9 cellular contexts compared by ENCODE assay signal in genomic region chr10:110610308-110610774, GRCh38. TPM values are rescaled to one million over a fixed set of nuclear protein-coding genes. Genes with fewer than 3 reads are reported as not detected.
DNase-seq lines count a peak whose midpoint lies in the region; ATAC-seq, FAIRE-seq and TF ChIP-seq lines count a peak whose summit lies in the region.
"Had no signal": no experiment of that assay in that cellular context is flagged by ENCODE, and none has a peak within 500 bp of the region (broad histone marks: within the 10 kb centered on the region; RNA-seq: fewer than 3 reads in every experiment).

No MANE protein-coding gene starts in this region.

- H3K36me3 ChIP-seq in OCI-LY7 (ENCODE audit: insufficient read depth, low read length) (peaks cover 10% of the 10 kb centered on the region), neutrophil (peaks cover 21% of the 10 kb centered on the region)

- peaks cover 26% of the 10 kb centered on the region for H3K4me1 Mint-ChIP-seq in activated T-helper 2 cell treated with anti-CD3 and anti-CD28 coated beads, Interferon-gamma antibody, Interleukin-2, Interleukin-4, amounts not matched to agents 10 μg/mL and 5 μg/mL and 100 μg/mL, durations not matched to agents 14 hours and 24 hours and 36 hours (ENCODE audit: low read depth)

- CTCF ChIA-PET in OCI-LY7 (lab: Charles Lee; ENCODE audit: unreplicated experiment), result interaction anchor here (0.7 to 2.1 kb wide), 4 partner anchors 11 to 132 kb away, joined by 3 to 10 read pairs (median 3); no protein-coding TSS in a partner anchor

- H3K27ac ChIP-seq in OCI-LY7 (ENCODE audit: low read depth, low read length, poor library complexity, severe bottlenecking) (no peak overlapping the region), foreskin keratinocyte (no peak overlapping the region), neutrophil (no peak overlapping the region)

- H3K4me3 ChIP-seq in OCI-LY7 (ENCODE audit: low read depth, low read length, poor library complexity, severe bottlenecking) (no peak overlapping the region), neutrophil (ENCODE audit: low read depth in 1 of 2, low read length in 1 of 2) (no peak overlapping the region)

- H3K9me2 ChIP-seq in OCI-LY7 (ENCODE audit: insufficient read depth, low read length), result no peaks in the 10 kb centered on the region

- DNase-seq in GDM1 (lab: John Stamatoyannopoulos, UW) (peak; percentile 36), HTR-8/SVneo (ENCODE audit: insufficient read length, low spot score) (peak; percentile 41), OCI-LY7 (ENCODE audit: low spot score) (peak; percentile 76), foreskin keratinocyte (peak; percentile 32 to 42)
- DNase-seq in activated T-helper 2 cell treated with anti-CD3 and anti-CD28 coated beads, Interferon-gamma antibody, Interleukin-2, Interleukin-4, amounts not matched to agents 10 μg/mL and 5 μg/mL and 100 μg/mL, durations not matched to agents 14 hours and 24 hours and 36 hours (ENCODE audit: low spot score), result peak; percentile 28

- TF ChIP-seq CTCF in OCI-LY7 (conservative IDR thresholded peaks at IDR 0.05; ENCODE audit: low read length) (peak; percentile 98), foreskin keratinocyte (conservative IDR thresholded peaks at IDR 0.05) (peak; percentile 92), neutrophil (IDR thresholded peaks at IDR 0.05) (peak; percentile 24)

- H3K9me3 ChIP-seq in OCI-LY7 (ENCODE audit: low read length), result no peaks in the 10 kb centered on the region
- H3K9me3 ChIP-seq in neutrophil, result no peaks in the 10 kb centered on the region

- no peak for FAIRE-seq in HTR-8/SVneo (lab: Jason Lieb, UNC)

- H2AFZ ChIP-seq in OCI-LY7 (ENCODE audit: low read length), result 0 out of 2 replicates have a peak overlapping the region, but pooled peaks have one; percentile 1

- POLR2A ChIA-PET in OCI-LY7 (lab: Charles Lee), result interaction anchor here (0.6 to 1.0 kb wide), 3 partner anchors 11 to 305 kb away, joined by 3 to 6 read pairs (median 3); partner anchors contain the start of gene SMNDC1

- ATAC-seq in foreskin keratinocyte (peak; percentile 63), GM19328 (IDR thresholded peaks at IDR 0.05; ENCODE audit: unreplicated experiment) (no peak), GM18517 (IDR thresholded peaks at IDR 0.05; ENCODE audit: unreplicated experiment) (no peak)

- peak overlapping the region; percentile 59; the same call in 1 of the 2 replicates for H3K4me2 ChIP-seq in OCI-LY7 (ENCODE audit: low read length)

- no peaks in the 10 kb centered on the region for H3K79me2 ChIP-seq in OCI-LY7 (ENCODE audit: insufficient read depth, low read depth, low read length)

- H3K9me3 Mint-ChIP-seq in activated T-helper 2 cell treated with anti-CD3 and anti-CD28 coated beads, Interferon-gamma antibody, Interleukin-2, Interleukin-4, amounts not matched to agents 10 μg/mL and 5 μg/mL and 100 μg/mL, durations not matched to agents 14 hours and 24 hours and 36 hours, result no peaks in the 10 kb centered on the region

- no peaks in the 10 kb centered on the region for H3K27me3 Mint-ChIP-seq in activated T-helper 2 cell treated with anti-CD3 and anti-CD28 coated beads, Interferon-gamma antibody, Interleukin-2, Interleukin-4, amounts not matched to agents 10 μg/mL and 5 μg/mL and 100 μg/mL, durations not matched to agents 14 hours and 24 hours and 36 hours (ENCODE audit: low read depth)
- H3K27me3 Mint-ChIP-seq: activated naive CD8-positive, alpha-beta T cell had no signal

- intact Hi-C loops in OCI-LY7 (cut with micrococcal nuclease; ENCODE audit: unreplicated experiment), result loop anchor here (1.0 to 5.0 kb wide), 8 partner anchors 41 to 750 kb away; no protein-coding TSS in a partner anchor
- intact Hi-C loops in activated T-helper 2 cell treated with anti-CD3 and anti-CD28 coated beads, Interferon-gamma antibody, Interleukin-2, Interleukin-4, amounts not matched to agents 10 μg/mL and 5 μg/mL and 100 μg/mL, durations not matched to agents 14 hours and 24 hours and 36 hours (cut with micrococcal nuclease), result loop anchor here (1.0 to 10.0 kb wide), 8 partner anchors 42 to 596 kb away; partner anchors contain the start of gene PDCD4

- no peak overlapping the region for H3K27ac Mint-ChIP-seq in activated T-helper 2 cell treated with anti-CD3 and anti-CD28 coated beads, Interferon-gamma antibody, Interleukin-2, Interleukin-4, amounts not matched to agents 10 μg/mL and 5 μg/mL and 100 μg/mL, durations not matched to agents 14 hours and 24 hours and 36 hours
- H3K27ac Mint-ChIP-seq: activated naive CD8-positive, alpha-beta T cell had no signal

- H4K20me1 ChIP-seq in OCI-LY7 (ENCODE audit: insufficient read depth, low read length), result no peaks in the 10 kb centered on the region

- H3K4me1 ChIP-seq in OCI-LY7 (ENCODE audit: insufficient read depth, low read length, poor library complexity, severe bottlenecking), result peaks cover 29% of the 10 kb centered on the region
- H3K4me1 ChIP-seq in foreskin keratinocyte, result no peaks in the 10 kb centered on the region
- no peaks in the 10 kb centered on the region for H3K4me1 ChIP-seq in neutrophil (ENCODE audit: control insufficient read depth in 1 of 2, insufficient read depth in 1 of 2, low read depth in 1 of 2, low read length in 1 of 2)

- H3K4me3 Mint-ChIP-seq in activated T-helper 2 cell treated with anti-CD3 and anti-CD28 coated beads, Interferon-gamma antibody, Interleukin-2, Interleukin-4, amounts not matched to agents 10 μg/mL and 5 μg/mL and 100 μg/mL, durations not matched to agents 14 hours and 24 hours and 36 hours (ENCODE audit: low read depth), result no peak overlapping the region
- H3K4me3 Mint-ChIP-seq: activated naive CD8-positive, alpha-beta T cell had no signal

- H3K27me3 ChIP-seq in foreskin keratinocyte, result peaks cover 5% of the 10 kb centered on the region
- H3K27me3 ChIP-seq in neutrophil, result no peaks in the 10 kb centered on the region

- BruUV-seq in OCI-LY7 (replicated peaks; lab: Mats Ljungman, UMichigan), result no TSS peak

- peaks cover 10% of the 10 kb centered on the region for H3K36me3 Mint-ChIP-seq in activated T-helper 2 cell treated with anti-CD3 and anti-CD28 coated beads, Interferon-gamma antibody, Interleukin-2, Interleukin-4, amounts not matched to agents 10 μg/mL and 5 μg/mL and 100 μg/mL, durations not matched to agents 14 hours and 24 hours and 36 hours (ENCODE audit: low read depth)
- H3K36me3 Mint-ChIP-seq: activated naive CD8-positive, alpha-beta T cell had no signal

RNA-seq across cellular contexts. Expression of gene RBM20, which starts 33.8 kb away (rescaled TPM):
- 0.35 and 0.82 TPM in 2 replicates for total RNA-seq in OCI-LY7 (2014; rRNA removed; shearing (Covaris generic))
- total RNA-seq in OCI-LY7 (2022) (1.0 and 1.4 TPM in 2 replicates), foreskin keratinocyte (not detected in 2 replicates)
- total RNA-seq in activated T-helper 2 cell treated with anti-CD3 and anti-CD28 coated beads, Interferon-gamma antibody, Interleukin-2, Interleukin-4, amounts not matched to agents 10 μg/mL and 5 μg/mL and 100 μg/mL, durations not matched to agents 14 hours and 24 hours and 36 hours, result 0.02 TPM in 1 of 2 replicates, not detected in the other
- not detected in 2 replicates for polyA plus RNA-seq in foreskin keratinocyte

RNA-seq across cellular contexts. Expression of gene SMC3, which starts 42.8 kb away (rescaled TPM):
- 38.4 and 50.0 TPM in 2 replicates for total RNA-seq in OCI-LY7 (2014; rRNA removed; shearing (Covaris generic))
- total RNA-seq in OCI-LY7 (2022), result 73.4 and 83.6 TPM in 2 replicates
- total RNA-seq in activated T-helper 2 cell treated with anti-CD3 and anti-CD28 coated beads, Interferon-gamma antibody, Interleukin-2, Interleukin-4, amounts not matched to agents 10 μg/mL and 5 μg/mL and 100 μg/mL, durations not matched to agents 14 hours and 24 hours and 36 hours, result 78.4 and 78.8 TPM in 2 replicates
- 44.3 and 53.7 TPM in 2 replicates for total RNA-seq in foreskin keratinocyte
- 13.4 and 18.0 TPM in 2 replicates for polyA plus RNA-seq in foreskin keratinocyte

Comparison
In these comparisons a context has a peak if more than half of its experiments do, and no peak if none do; other contexts are left out.
1. CTCF ChIP-seq: peak in every context shown above with its lines; median percentile 98 in OCI-LY7; 92 in foreskin keratinocyte; 24 in neutrophil.